10 cellular contexts compared by ENCODE assay signal in the genomic region with DNA sequence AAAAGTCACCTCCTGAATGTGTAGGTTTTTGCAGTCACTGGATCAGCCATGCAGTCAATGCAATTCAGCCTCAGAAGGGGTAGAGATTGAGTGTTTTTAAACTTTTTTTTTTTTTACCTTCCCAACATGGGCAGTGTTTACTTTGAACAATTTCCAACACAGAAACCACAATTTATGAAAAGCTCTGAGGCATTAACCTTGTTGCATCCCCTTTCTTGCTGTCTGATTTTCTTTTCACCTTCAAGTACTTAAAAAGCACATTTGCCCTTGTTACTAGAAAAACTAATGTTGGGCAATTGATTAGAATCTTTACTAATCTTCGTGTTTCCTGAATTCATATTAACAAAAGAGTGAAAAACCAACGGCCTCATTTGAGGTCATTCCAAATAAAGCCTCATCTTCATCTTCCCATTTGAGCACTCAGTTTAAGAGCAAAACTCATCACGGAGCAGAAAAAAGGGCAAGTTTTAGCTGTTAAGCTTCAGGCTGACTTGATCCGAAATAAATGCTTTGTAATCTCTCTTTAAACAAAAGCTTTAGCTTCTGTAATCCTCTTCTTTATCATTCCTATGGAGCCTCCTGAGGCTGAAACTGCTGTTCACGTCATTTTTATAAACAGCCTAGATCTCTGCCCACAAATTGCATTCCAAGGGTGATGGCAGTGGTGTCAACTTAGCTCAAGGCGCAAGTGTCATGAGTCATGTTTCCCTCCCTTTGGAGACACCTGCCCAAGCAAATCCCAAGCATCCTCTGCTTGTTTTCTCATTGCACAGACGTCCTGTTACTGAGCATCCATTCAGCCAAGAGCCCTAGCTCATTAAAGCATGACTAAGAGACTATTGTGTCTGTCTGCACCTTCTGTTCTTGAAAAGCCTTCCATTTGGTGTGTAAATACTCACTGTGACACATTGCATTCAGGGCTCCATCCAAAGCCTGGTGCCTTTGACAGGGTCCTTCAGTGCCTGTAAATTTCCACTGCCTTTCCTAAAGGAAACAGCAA.
DNase-seq lines count a peak whose midpoint lies in the region; ATAC-seq and TF ChIP-seq lines count a peak whose summit lies in the region.
"Had no signal": no experiment of that assay in that cellular context is flagged by ENCODE, and none has a peak within 500 bp of the region (broad histone marks: within the 10 kb centered on the region; RNA-seq: fewer than 3 reads in every experiment).

No MANE protein-coding gene starts in this region.

- peaks cover 7% of the 10 kb centered on the region; the same call in 1 of the 2 replicates for H3K4me1 ChIP-seq in HEK293 (ENCODE audit: control insufficient read depth, insufficient read depth, low read length)

- ATAC-seq in GM18520 (IDR thresholded peaks at IDR 0.05; ENCODE audit: unreplicated experiment) (no peak), GM18861 (IDR thresholded peaks at IDR 0.05; ENCODE audit: unreplicated experiment) (no peak)
- ATAC-seq: activated CD8-positive, alpha-beta T cell treated with anti-CD3 and anti-CD28 coated beads for 36 hours had no signal

- peaks cover 6% of the 10 kb centered on the region for H3K4me1 Mint-ChIP-seq in MCF 10A (ENCODE audit: insufficient read depth, unreplicated experiment)

- in situ Hi-C loops in GM13977 (cut with MboI; ENCODE audit: low pct_unique_long_range_greater_than_20kb, low sequenced_read_pairs, unreplicated experiment) = no loop called here

- TF ChIP-seq CTCF in HEK293 (tag by site-specific recombination; IDR thresholded peaks at IDR 0.05) (no peak), MCF 10A (IDR thresholded peaks at IDR 0.05; ENCODE audit: unreplicated experiment) (no peak), GM13977 (IDR thresholded peaks at IDR 0.05; ENCODE audit: extremely low read depth, insufficient read depth, missing control alignments) (no peak)

- H3K27ac ChIP-seq in HEK293 (ENCODE audit: extremely low read depth, low read depth, low read length) = peak overlapping the region; percentile 65

- POLR2A ChIA-PET in HEK293 (lab: Yijun Ruan, JAX) (interaction anchor here (0.6 to 1.1 kb wide), 5 partner anchors 11 to 429 kb away, joined by 3 to 4 read pairs (median 3); no protein-coding TSS in a partner anchor), MCF 10A (lab: Yijun Ruan, JAX) (interaction anchor here (0.6 to 2.5 kb wide), 5 partner anchors 8 to 740 kb away, joined by 3 to 10 read pairs (median 4); no protein-coding TSS in a partner anchor)

- no peaks in the 10 kb centered on the region for H3K27me3 Mint-ChIP-seq in MCF 10A (ENCODE audit: insufficient read depth, unreplicated experiment)
- H3K27me3 Mint-ChIP-seq: activated CD8-positive, alpha-beta T cell treated with anti-CD3 and anti-CD28 coated beads for 36 hours had no signal

- peak overlapping the region; percentile 39 for H3K27ac Mint-ChIP-seq in MCF 10A (ENCODE audit: low read depth, unreplicated experiment)
- H3K27ac Mint-ChIP-seq: activated CD8-positive, alpha-beta T cell treated with anti-CD3 and anti-CD28 coated beads for 36 hours had no signal

- no peaks in the 10 kb centered on the region for H3K9me3 ChIP-seq in HEK293 (ENCODE audit: control insufficient read depth, insufficient read depth, low read depth, low read length)

- H3K4me3 Mint-ChIP-seq in MCF 10A (ENCODE audit: unreplicated experiment) = peak overlapping the region; percentile 56
- H3K4me3 Mint-ChIP-seq: activated CD8-positive, alpha-beta T cell treated with anti-CD3 and anti-CD28 coated beads for 36 hours had no signal

- H3K36me3 Mint-ChIP-seq in MCF 10A (ENCODE audit: insufficient read depth, unreplicated experiment) = no peaks in the 10 kb centered on the region

- intact Hi-C loops in MCF 10A (cut with micrococcal nuclease) = loop anchor here (10.0 kb wide), 2 partner anchors 117 to 433 kb away; partner anchors contain the start of gene SPOPL

- H3K4me3 ChIP-seq in HEK293 (ENCODE audit: low read depth, low read length) = no peak overlapping the region

- DNase-seq in NCI-H2227 treated with DMSO at 0.1 percent for 48 hours (lab: John Stamatoyannopoulos, UW) = peak; percentile 35
- DNase-seq in MCF 10A (ENCODE audit: unreplicated experiment) = peak; percentile 98
- peak; percentile 84 for DNase-seq in renal cortical epithelial cell (ENCODE audit: low read depth)
- DNase-seq in GM13977 (ENCODE audit: low spot score) = no peak
- no peak for DNase-seq in AML-193 (lab: John Stamatoyannopoulos, UW)
- DNase-seq: activated CD8-positive, alpha-beta T cell treated with anti-CD3 and anti-CD28 coated beads for 36 hours; left cardiac atrium had no signal

- no peaks in the 10 kb centered on the region for H3K36me3 ChIP-seq in HEK293 (ENCODE audit: control insufficient read depth in 2 of 2, insufficient read depth in 1 of 2, low read length in 2 of 2)

- CTCF ChIA-PET in HEK293 (lab: Yijun Ruan, JAX) (interaction anchor here (0.6 to 1.1 kb wide), 2 partner anchors 12 to 301 kb away, joined by 3 read pairs; no protein-coding TSS in a partner anchor), MCF 10A (lab: Yijun Ruan, JAX) (interaction anchor here (0.5 to 2.1 kb wide), 12 partner anchors 9 to 716 kb away, joined by 3 to 9 read pairs (median 4); no protein-coding TSS in a partner anchor)

- BruUV-seq in MCF 10A (replicated peaks; lab: Mats Ljungman, UMichigan) = no TSS peak

- H3K9me3 Mint-ChIP-seq in MCF 10A (ENCODE audit: unreplicated experiment) = peaks cover 8% of the 10 kb centered on the region

TF ChIP-seq in HEK293, 187 proteins besides CTCF, POLR2A, EP300 and RAD21 (continues in another document):
- no peak for TF ChIP-seq YY2 (tag by site-specific recombination; IDR thresholded peaks at IDR 0.05)
- TF ChIP-seq ZNF354C (tag by site-specific recombination; IDR thresholded peaks at IDR 0.05; ENCODE audit: borderline replicate concordance, low read depth) = no peak
- no peak for TF ChIP-seq ZNF341 (tag by site-specific recombination; IDR thresholded peaks at IDR 0.05; ENCODE audit: low read depth)
- TF ChIP-seq ZNF621 (tag by site-specific recombination; IDR thresholded peaks at IDR 0.05) = no peak
- no peak for TF ChIP-seq ZNF791 (tag by site-specific recombination; IDR thresholded peaks at IDR 0.05)
- peak; percentile 73 for TF ChIP-seq ZNF184 (tag by site-specific recombination; IDR thresholded peaks at IDR 0.05)
- TF ChIP-seq OVOL3 (tag by site-specific recombination; IDR thresholded peaks at IDR 0.05) = 0 out of 2 replicates have a peak, but pooled peaks have one; percentile 51
- no peak for TF ChIP-seq ZFP69B (tag by site-specific recombination; IDR thresholded peaks at IDR 0.05)
- TF ChIP-seq, protein P1, sequence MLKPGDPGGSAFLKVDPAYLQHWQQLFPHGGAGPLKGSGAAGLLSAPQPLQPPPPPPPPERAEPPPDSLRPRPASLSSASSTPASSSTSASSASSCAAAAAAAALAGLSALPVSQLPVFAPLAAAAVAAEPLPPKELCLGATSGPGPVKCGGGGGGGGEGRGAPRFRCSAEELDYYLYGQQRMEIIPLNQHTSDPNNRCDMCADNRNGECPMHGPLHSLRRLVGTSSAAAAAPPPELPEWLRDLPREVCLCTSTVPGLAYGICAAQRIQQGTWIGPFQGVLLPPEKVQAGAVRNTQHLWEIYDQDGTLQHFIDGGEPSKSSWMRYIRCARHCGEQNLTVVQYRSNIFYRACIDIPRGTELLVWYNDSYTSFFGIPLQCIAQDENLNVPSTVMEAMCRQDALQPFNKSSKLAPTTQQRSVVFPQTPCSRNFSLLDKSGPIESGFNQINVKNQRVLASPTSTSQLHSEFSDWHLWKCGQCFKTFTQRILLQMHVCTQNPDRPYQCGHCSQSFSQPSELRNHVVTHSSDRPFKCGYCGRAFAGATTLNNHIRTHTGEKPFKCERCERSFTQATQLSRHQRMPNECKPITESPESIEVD (tag by site-specific recombination; IDR thresholded peaks at IDR 0.05) = no peak
- peak; percentile 55 for TF ChIP-seq SETDB1 (IDR thresholded peaks at IDR 0.05; ENCODE audit: insufficient read length, low read length)
- peak; percentile 79 for TF ChIP-seq ZSCAN23 (tag by site-specific recombination; IDR thresholded peaks at IDR 0.05)
- no peak for TF ChIP-seq ZNF792 (tag by site-specific recombination; IDR thresholded peaks at IDR 0.05)
- TF ChIP-seq, protein P2, sequence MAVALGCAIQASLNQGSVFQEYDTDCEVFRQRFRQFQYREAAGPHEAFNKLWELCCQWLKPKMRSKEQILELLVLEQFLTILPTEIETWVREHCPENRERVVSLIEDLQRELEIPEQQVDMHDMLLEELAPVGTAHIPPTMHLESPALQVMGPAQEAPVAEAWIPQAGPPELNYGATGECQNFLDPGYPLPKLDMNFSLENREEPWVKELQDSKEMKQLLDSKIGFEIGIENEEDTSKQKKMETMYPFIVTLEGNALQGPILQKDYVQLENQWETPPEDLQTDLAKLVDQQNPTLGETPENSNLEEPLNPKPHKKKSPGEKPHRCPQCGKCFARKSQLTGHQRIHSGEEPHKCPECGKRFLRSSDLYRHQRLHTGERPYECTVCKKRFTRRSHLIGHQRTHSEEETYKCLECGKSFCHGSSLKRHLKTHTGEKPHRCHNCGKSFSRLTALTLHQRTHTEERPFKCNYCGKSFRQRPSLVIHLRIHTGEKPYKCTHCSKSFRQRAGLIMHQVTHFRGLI (tag by site-specific recombination; IDR thresholded peaks at IDR 0.05) = no peak; the same call in 1 of the 2 replicates
- no peak; the same call in 1 of the 2 replicates for TF ChIP-seq ZNF324 (tag by site-specific recombination; IDR thresholded peaks at IDR 0.05)
- peak; percentile 56; the same call in 1 of the 2 replicates for TF ChIP-seq ZNF10 (tag by site-specific recombination; IDR thresholded peaks at IDR 0.05)
- no peak for TF ChIP-seq ZNF132 (tag by site-specific recombination; IDR thresholded peaks at IDR 0.05; ENCODE audit: borderline replicate concordance)
- TF ChIP-seq ZNF501 (tag by site-specific recombination; IDR thresholded peaks at IDR 0.05) = no peak
- no peak for TF ChIP-seq ZBTB1 (tag by site-specific recombination; IDR thresholded peaks at IDR 0.05)
- no peak for TF ChIP-seq ZNF585B (tag by site-specific recombination; IDR thresholded peaks at IDR 0.05)
- TF ChIP-seq KLF9 (tag by site-specific recombination; IDR thresholded peaks at IDR 0.05; ENCODE audit: low read depth) = no peak
- peak; percentile 89 for TF ChIP-seq ZXDB (tag by site-specific recombination; IDR thresholded peaks at IDR 0.05)
- TF ChIP-seq ZNF707 (tag by site-specific recombination; IDR thresholded peaks at IDR 0.05) = no peak
- peak; percentile 95 for TF ChIP-seq ZNF629 (tag by site-specific recombination; IDR thresholded peaks at IDR 0.05)
- no peak for TF ChIP-seq EGR2 (tag by site-specific recombination; IDR thresholded peaks at IDR 0.05; ENCODE audit: low read depth)
- no peak for TF ChIP-seq ZNF548 (tag by site-specific recombination; IDR thresholded peaks at IDR 0.05)

Comparison
In these comparisons a context has a peak if more than half of its experiments do, and no peak if none do; other contexts are left out.
1. DNase-seq: peak in NCI-H2227 treated with DMSO at 0.1 percent for 48 hours (single experiment), MCF 10A (single experiment) and renal cortical epithelial cell (single experiment); none in GM13977 (single experiment) and AML-193 (0 of 2).